Comparison of ENCODE assay signal across 8 cellular contexts in the genomic region with DNA sequence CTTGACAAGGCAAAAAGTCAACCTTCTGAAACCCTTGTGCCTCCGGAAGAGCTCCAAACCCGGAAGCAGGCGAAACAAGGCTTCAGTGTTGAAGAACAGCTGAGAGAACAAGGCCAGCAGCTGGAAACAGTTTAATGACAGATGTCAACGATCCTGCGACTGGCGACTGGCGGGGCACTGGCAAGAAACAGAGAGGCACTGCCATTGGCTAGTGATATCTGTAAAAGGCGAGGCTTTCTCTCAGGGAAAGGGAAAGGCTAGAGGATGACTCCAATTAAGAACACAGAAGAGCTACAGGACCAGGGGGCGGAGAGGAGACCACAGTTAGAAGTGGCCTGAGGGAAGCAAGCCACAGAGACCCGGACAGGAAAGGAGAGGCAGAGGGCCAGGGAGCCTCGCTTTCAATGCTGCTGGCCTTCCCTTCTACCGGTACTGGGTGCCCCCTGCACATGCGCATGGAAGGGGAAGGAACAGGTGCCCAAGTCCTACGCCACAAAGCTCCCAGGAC. TPM values are rescaled to one million over a fixed set of nuclear protein-coding genes. Genes with fewer than 3 reads are reported as not detected.
DNase-seq lines count a peak whose midpoint lies in the region; ATAC-seq and TF ChIP-seq lines count a peak whose summit lies in the region.

No MANE protein-coding gene starts in this region.

- H3K9ac ChIP-seq in MM.1S (ENCODE audit: low read length), result no peak overlapping the region

- no peaks in the 10 kb centered on the region for H3K9me3 ChIP-seq in MM.1S (replicated peaks; ENCODE audit: insufficient read depth, low read length)

- DNase-seq in NCI-H1105 treated with DMSO at 0.1 percent for 48 hours (lab: John Stamatoyannopoulos, UW) (peak; percentile 32), NCI-H1105 (lab: John Stamatoyannopoulos, UW) (no peak), iPS-NIHi7 (ENCODE audit: extremely low spot score) (peak; percentile 29), H7 (no peak), MM.1S (no peak), kidney glomerular epithelial cell (lab: John Stamatoyannopoulos, UW) (no peak)
- DNase-seq in activated naive CD8-positive, alpha-beta T cell treated with anti-CD3 and anti-CD28 coated beads, Interleukin-2, amount 50 U/mL, for 24 hours, result no peak

- H2AFZ ChIP-seq in MM.1S (ENCODE audit: low read length), result no peak overlapping the region

- no peaks in the 10 kb centered on the region for H3K9me2 ChIP-seq in MM.1S (replicated peaks; ENCODE audit: insufficient read depth, low read length)

- H3K27ac ChIP-seq in skin epidermis (peak overlapping the region in 17 of 21 experiments; percentile 9 to 77 (median 50)), MM.1S (ENCODE audit: low read length) (no peak overlapping the region)

- no peaks in the 10 kb centered on the region for H3F3A ChIP-seq in MM.1S (ENCODE audit: insufficient read depth, low read length)

- no peak for ATAC-seq in activated naive CD8-positive, alpha-beta T cell treated with anti-CD3 and anti-CD28 coated beads, Interleukin-2, amount 50 U/mL, for 24 hours

- H3K36me3 ChIP-seq in H7 (replicated peaks; ENCODE audit: control insufficient read depth, insufficient read depth, low read length) (peaks cover 3% of the 10 kb centered on the region), MM.1S (replicated peaks; ENCODE audit: insufficient read depth, low read length) (no peaks in the 10 kb centered on the region; the same call in 1 of the 2 replicates)

- no peaks in the 10 kb centered on the region for H3K9me3 Mint-ChIP-seq in activated naive CD8-positive, alpha-beta T cell treated with anti-CD3 and anti-CD28 coated beads, Interleukin-2, amount 50 U/mL, for 24 hours

- H3K36me3 Mint-ChIP-seq in activated naive CD8-positive, alpha-beta T cell treated with anti-CD3 and anti-CD28 coated beads, Interleukin-2, amount 50 U/mL, for 24 hours (ENCODE audit: low read depth), result peaks cover 12% of the 10 kb centered on the region

- no peaks in the 10 kb centered on the region for H3K27me3 Mint-ChIP-seq in activated naive CD8-positive, alpha-beta T cell treated with anti-CD3 and anti-CD28 coated beads, Interleukin-2, amount 50 U/mL, for 24 hours

- no peaks in the 10 kb centered on the region for H3K27me3 ChIP-seq in H7 (ENCODE audit: control insufficient read depth, insufficient read depth, low read length)
- H3K27me3 ChIP-seq in MM.1S (replicated peaks; ENCODE audit: insufficient read depth, low read length), result no peaks in the 10 kb centered on the region

- no peak overlapping the region for H3K4me3 Mint-ChIP-seq in activated naive CD8-positive, alpha-beta T cell treated with anti-CD3 and anti-CD28 coated beads, Interleukin-2, amount 50 U/mL, for 24 hours

- H3K4me2 ChIP-seq in MM.1S (ENCODE audit: low read depth, low read length), result no peak overlapping the region

- no peaks in the 10 kb centered on the region for H4K20me1 ChIP-seq in MM.1S (ENCODE audit: insufficient read depth, low read length)

- H3K4me3 ChIP-seq in skin epidermis, result no peak overlapping the region
- H3K4me3 ChIP-seq in H7 (ENCODE audit: insufficient read depth, low read depth, low read length), result no peak overlapping the region
- H3K4me3 ChIP-seq in MM.1S (ENCODE audit: low read length), result no peak overlapping the region

- peaks cover 40% of the 10 kb centered on the region for H3K4me1 Mint-ChIP-seq in activated naive CD8-positive, alpha-beta T cell treated with anti-CD3 and anti-CD28 coated beads, Interleukin-2, amount 50 U/mL, for 24 hours

- H3K4me1 ChIP-seq in MM.1S (ENCODE audit: low read length), result peaks cover 6% of the 10 kb centered on the region; the same call in 1 of the 2 replicates

- no peak for TF ChIP-seq CTCF in MM.1S (IDR thresholded peaks at IDR 0.05; ENCODE audit: low read length)

- peak overlapping the region; percentile 55 for H3K27ac Mint-ChIP-seq in activated naive CD8-positive, alpha-beta T cell treated with anti-CD3 and anti-CD28 coated beads, Interleukin-2, amount 50 U/mL, for 24 hours

- peaks cover 51% of the 10 kb centered on the region for H3K79me2 ChIP-seq in MM.1S (ENCODE audit: low read length)

RNA-seq across cellular contexts. Expression of a gene that starts 19.4 kb away (rescaled TPM):
- total RNA-seq in H7 (2014; rRNA removed; shearing (Covaris generic)), result 269 and 367 TPM in 2 replicates

Comparison
In these comparisons a context has a peak if more than half of its experiments do, and no peak if none do; other contexts are left out.
1. DNase-seq: peak in NCI-H1105 treated with DMSO at 0.1 percent for 48 hours (single experiment) and iPS-NIHi7 (single experiment); none in NCI-H1105 (single experiment), activated naive CD8-positive, alpha-beta T cell treated with anti-CD3 and anti-CD28 coated beads, Interleukin-2, amount 50 U/mL, for 24 hours (single experiment), H7 (single experiment), MM.1S (single experiment) and kidney glomerular epithelial cell (single experiment).